ENCODE assay signal across 8 cellular contexts in the genomic region with DNA sequence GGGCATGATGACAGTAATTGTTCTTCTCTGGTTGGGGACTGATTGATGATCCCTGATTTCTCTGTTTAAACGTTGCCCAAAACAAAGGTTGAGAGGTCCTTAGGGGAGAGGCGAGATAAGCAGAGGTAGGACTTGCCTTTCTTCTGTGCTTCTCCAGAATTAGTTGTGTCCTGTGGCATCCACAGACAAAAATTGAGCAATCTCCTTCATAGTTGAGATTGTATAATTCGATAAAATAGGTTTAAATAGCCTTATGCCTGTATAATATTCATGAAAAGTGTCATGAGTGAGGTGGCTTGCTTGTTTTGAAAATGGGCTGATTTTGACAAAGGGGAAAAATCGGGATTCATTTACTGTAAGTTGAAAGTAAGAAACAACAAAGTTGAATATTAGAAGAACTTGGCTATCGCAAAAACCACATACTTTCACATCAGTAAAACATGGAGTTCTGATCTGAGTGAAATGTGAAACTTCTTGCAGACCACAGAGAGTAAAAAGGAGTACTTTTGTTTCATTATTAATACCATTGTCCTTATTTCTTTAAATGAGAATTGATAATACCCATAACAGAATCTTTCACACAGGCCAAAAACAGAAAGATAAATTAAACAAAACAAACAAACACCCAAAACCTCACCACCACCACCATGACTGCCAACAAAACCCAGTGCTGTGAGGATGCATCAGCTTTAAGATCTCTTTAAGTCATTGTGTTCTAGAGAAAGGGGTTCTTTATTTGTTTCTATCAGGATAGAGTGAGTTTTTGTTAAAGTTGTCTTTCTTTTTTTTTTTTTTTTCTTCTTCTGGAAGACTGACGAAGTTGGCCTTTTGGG.
A peak's percentile ranks its signal among the peaks of the same experiment; 100 is the strongest.
DNase-seq lines count a peak whose midpoint lies in the region; ATAC-seq and TF ChIP-seq lines count a peak whose summit lies in the region.

No MANE protein-coding gene starts in this region.

- H3K27me3 ChIP-seq in IMR-90 (ENCODE audit: control insufficient read depth, insufficient read depth, low read length) (no peaks in the 10 kb centered on the region), H7 (ENCODE audit: control insufficient read depth, insufficient read depth, low read length) (no peaks in the 10 kb centered on the region)

- POLR2A ChIA-PET in IMR-90 (lab: Charles Lee; ENCODE audit: unreplicated experiment) = no interaction called here

- H2BK120ac ChIP-seq in IMR-90 (ENCODE audit: low read depth, low read length) = no peak overlapping the region

- TF ChIP-seq RAD21 in IMR-90 (IDR thresholded peaks at IDR 0.05; ENCODE audit: low read length) = no peak

- H2BK15ac ChIP-seq in IMR-90 (ENCODE audit: low read depth, low read length) = no peak overlapping the region

- no peak overlapping the region for H3K4me3 Mint-ChIP-seq in osteocyte (ENCODE audit: unreplicated experiment)

- peak overlapping the region; percentile 25 for H3K27ac Mint-ChIP-seq in osteocyte (ENCODE audit: unreplicated experiment)

- no peak overlapping the region for H2BK20ac ChIP-seq in IMR-90 (ENCODE audit: low read depth, low read length)

- H3K9ac ChIP-seq in IMR-90 (ENCODE audit: low read depth, low read length) = no peak overlapping the region; the same call in 1 of the 2 replicates

- intact Hi-C loops in IMR-90 (cut with micrococcal nuclease) = no loop called here

- H4K5ac ChIP-seq in IMR-90 (ENCODE audit: low read depth, low read length) = no peak overlapping the region

- peaks cover 7% of the 10 kb centered on the region; the same call in 1 of the 2 replicates for H3K36me3 ChIP-seq in IMR-90 (ENCODE audit: control insufficient read depth, insufficient read depth, low read length)
- H3K36me3 ChIP-seq in H7 (replicated peaks; ENCODE audit: control insufficient read depth, insufficient read depth, low read length) = no peaks in the 10 kb centered on the region

- no peak overlapping the region for H3K27ac ChIP-seq in IMR-90 (ENCODE audit: insufficient read depth, low read length)

- WGBS in IMR-90 (ENCODE audit: extremely low coverage in 2 of 2, insufficient read length in 1 of 2), 2 experiments = no CpG with 5 or more reads among the region's 6 CpGs

- peak; percentile 33 for DNase-seq in activated CD4-positive, alpha-beta T cell treated with anti-CD3 and anti-CD28 coated beads for 48 hours
- no peak for DNase-seq in activated CD4-positive, alpha-beta T cell treated with anti-CD3 and anti-CD28 coated beads for 4 hours
- DNase-seq in IMR-90 (no peak), osteocyte (ENCODE audit: extremely low spot score, unreplicated experiment) (no peak), NCI-H510A (lab: John Stamatoyannopoulos, UW) (no peak), NCI-H1694 treated with DMSO at 0.1 percent for 48 hours (lab: John Stamatoyannopoulos, UW) (no peak), H7 (no peak)

- in situ Hi-C loops in IMR-90 (cut with MboI; ENCODE audit: low sequenced_read_pairs) = no loop called here

- H3K4me3 ChIP-seq in IMR-90 (ENCODE audit: insufficient read depth, low read depth, low read length) (no peak overlapping the region), H7 (ENCODE audit: insufficient read depth, low read depth, low read length) (no peak overlapping the region)

- no TSS peak for BruUV-seq in IMR-90 (replicated peaks; lab: Mats Ljungman, UMichigan)

- no peaks in the 10 kb centered on the region for H3K27me3 Mint-ChIP-seq in osteocyte (ENCODE audit: unreplicated experiment)

- no peak overlapping the region for H2BK5ac ChIP-seq in IMR-90 (ENCODE audit: low read depth, low read length, poor library complexity, severe bottlenecking)

- dilution Hi-C loops in IMR-90 (cut with HindIII; ENCODE audit: low sequenced_read_pairs, unreplicated experiment) = loop anchor here (25.0 kb wide), 1 partner anchor 572 kb away; the partner anchor contains the start of gene BCL6

- H3K9me3 Mint-ChIP-seq in osteocyte (ENCODE audit: unreplicated experiment) = no peaks in the 10 kb centered on the region

- no peak overlapping the region for H3K18ac ChIP-seq in IMR-90 (ENCODE audit: low read depth, low read length)

- no peak overlapping the region for H3K14ac ChIP-seq in IMR-90 (replicated peaks; ENCODE audit: low read depth, low read length)

- H3K9me3 ChIP-seq in IMR-90 (ENCODE audit: control insufficient read depth, insufficient read depth, low read length) = no peaks in the 10 kb centered on the region

- no peak overlapping the region for H3K4me2 ChIP-seq in IMR-90 (ENCODE audit: low read depth, low read length)

- TF ChIP-seq POLR2A in IMR-90 (IDR thresholded peaks at IDR 0.05; ENCODE audit: low read depth, low read length) = no peak

- no peak overlapping the region for H2AK9ac ChIP-seq in IMR-90 (replicated peaks; ENCODE audit: low read depth, low read length, poor library complexity)

- no peak overlapping the region for H3K56ac ChIP-seq in IMR-90 (ENCODE audit: extremely low read depth, insufficient read depth, low read length)

- H3K4me1 Mint-ChIP-seq in osteocyte (ENCODE audit: unreplicated experiment) = peaks cover 22% of the 10 kb centered on the region

- peaks cover 11% of the 10 kb centered on the region for H3K36me3 Mint-ChIP-seq in osteocyte (ENCODE audit: unreplicated experiment)

- CTCF ChIA-PET in IMR-90 (lab: Yijun Ruan, JAX) = interaction anchor here (0.8 kb wide), 1 partner anchor 34 kb away, joined by 3 read pairs; no protein-coding TSS in a partner anchor

- ATAC-seq in GM21825 (IDR thresholded peaks at IDR 0.05; ENCODE audit: unreplicated experiment) = peak; percentile 97
- ATAC-seq in IMR-90 (ENCODE audit: low read depth) = no peak

- peaks cover 38 to 64% of the 10 kb centered on the region in 2 experiments for H3K79me1 ChIP-seq in IMR-90 (ENCODE audit: low read depth in 1 of 2, low read length in 2 of 2)

- peaks cover 4% of the 10 kb centered on the region; the same call in 1 of the 2 replicates for H3K4me1 ChIP-seq in IMR-90 (ENCODE audit: control insufficient read depth, insufficient read depth, low read length)

- H4K20me1 ChIP-seq in IMR-90 (ENCODE audit: insufficient read depth, low read length) = peaks cover 43% of the 10 kb centered on the region

- H2AK5ac ChIP-seq in IMR-90 (ENCODE audit: low read depth, low read length) = no peak overlapping the region

- H3K4ac ChIP-seq in IMR-90 (ENCODE audit: low read depth, low read length) = no peak overlapping the region

- peaks cover 9% of the 10 kb centered on the region for H3K9me1 ChIP-seq in IMR-90 (ENCODE audit: insufficient read depth, low read length)

- no peak overlapping the region for H2AFZ ChIP-seq in IMR-90 (replicated peaks; ENCODE audit: low read length, poor library complexity)

- no peak for TF ChIP-seq CTCF in IMR-90 (conservative IDR thresholded peaks at IDR 0.05; ENCODE audit: low read depth, low read length)
- no peak for TF ChIP-seq CTCF in osteocyte (IDR thresholded peaks at IDR 0.05)

- H3K23ac ChIP-seq in IMR-90 (ENCODE audit: low read depth, low read length) = no peak overlapping the region

- no peak overlapping the region for H4K91ac ChIP-seq in IMR-90 (ENCODE audit: insufficient read depth, low read depth, low read length)

- H4K8ac ChIP-seq in IMR-90 (ENCODE audit: low read depth in 2 of 2, low read length in 2 of 2) = no peak overlapping the region

TF ChIP-seq in IMR-90, 13 proteins besides CTCF, POLR2A, EP300 and RAD21:
- TF ChIP-seq CEBPB (IDR thresholded peaks at IDR 0.05; ENCODE audit: low read depth, low read length) (peak; percentile 23; the same call in 1 of the 2 replicates), USF2 (IDR thresholded peaks at IDR 0.05; ENCODE audit: low read depth, low read length) (no peak)
